In genomic region chr6:34396518-34396917, GRCh38 we compare ENCODE assay signal across 25 cellular contexts. TPM values are rescaled to one million over a fixed set of nuclear protein-coding genes. Genes with fewer than 3 reads are reported as not detected.
DNase-seq lines count a peak whose midpoint lies in the region; ATAC-seq, FAIRE-seq and TF ChIP-seq lines count a peak whose summit lies in the region.
"Had no signal": no experiment of that assay in that cellular context is flagged by ENCODE, and none has a peak within 500 bp of the region (broad histone marks: within the 10 kb centered on the region; RNA-seq: fewer than 3 reads in every experiment).

No MANE protein-coding gene starts in this region.

- BruUV-seq in HepG2 (replicated peaks; lab: Mats Ljungman, UMichigan): no TSS peak
- BruUV-seq in K562 (replicated peaks; lab: Mats Ljungman, UMichigan): no TSS peak

- peak overlapping the region; percentile 62 for H3K27ac Mint-ChIP-seq in progenitor cell of endocrine pancreas
- H3K27ac Mint-ChIP-seq: CD14-positive monocyte; CD4-positive, alpha-beta T cell; CD8-positive, alpha-beta memory T cell had no signal

- TF ChIP-seq RAD21 in HepG2 (CRISPR knock-in tag; IDR thresholded peaks at IDR 0.05) (no peak), K562 (CRISPR knock-in tag; conservative IDR thresholded peaks at IDR 0.05 in 1 of 2, IDR thresholded peaks at IDR 0.05 in 1 of 2) (no peak)

- H2AFZ ChIP-seq in HepG2 (ENCODE audit: low read length) (no peak overlapping the region), K562 (ENCODE audit: low read depth, low read length) (no peak overlapping the region)

- H3K4me1 Mint-ChIP-seq in progenitor cell of endocrine pancreas (ENCODE audit: low read depth): peaks cover 5% of the 10 kb centered on the region

- WGBS in HepG2 (ENCODE audit: low lambda C conversion rate): 97% methylated on average over 6 of the region's 6 CpGs
- 93% methylated on average over 5 of the region's 6 CpGs for WGBS in right lobe of liver (ENCODE audit: insufficient coverage, low coverage, low lambda C conversion rate, missing lambda C conversion rate)
- WGBS in K562 (ENCODE audit: insufficient coverage, low coverage, missing lambda C conversion rate): no CpG with 5 or more reads among the region's 6 CpGs

- no peaks in the 10 kb centered on the region for H3K9me1 ChIP-seq in K562 (ENCODE audit: control insufficient read depth, insufficient read depth, low read length)

- in situ Hi-C loops in HepG2 (cut with HindIII; ENCODE audit: extremely low pct_ligation_motif_present, low pct_unique_long_range_greater_than_20kb): no loop called here
- in situ Hi-C loops in K562 (cut with MboI): no loop called here

- FAIRE-seq in HepG2 (lab: Jason Lieb, UNC) (no peak), K562 (lab: Jason Lieb, UNC) (no peak)
- FAIRE-seq: A549, D721Med, GM12878, GM19239, H54 had no signal

- H3K4me1 ChIP-seq in HepG2 (ENCODE audit: insufficient read depth, low read length) (peaks cover 14% of the 10 kb centered on the region), right lobe of liver (peaks cover 0 to 8% (median 0%) of the 10 kb centered on the region in 4 donors), K562 (replicated peaks in 1 of 2; ENCODE audit: control insufficient read depth in 2 of 2, insufficient read depth in 2 of 2, low read length in 2 of 2) (peaks cover 9 to 19% of the 10 kb centered on the region in 2 experiments; a peak in 4 of 5 replicates)

- POLR2A ChIA-PET in HepG2 (lab: Yijun Ruan, JAX): no interaction called here
- POLR2A ChIA-PET in K562 (lab: Yijun Ruan, JAX): interaction anchor here (1.4 to 3.2 kb wide), 2 partner anchors 18 to 160 kb away, joined by 3 to 15 read pairs; partner anchors contain the start of gene HMGA1

- no peak for DNase-seq in HepG2 (ENCODE audit: low spot score)
- no peak for DNase-seq in right lobe of liver
- no peak for DNase-seq in K562 (ENCODE audit: extremely low read depth in 1 of 4, low spot score in 3 of 4)
- no peak for DNase-seq in progenitor cell of endocrine pancreas (ENCODE audit: low spot score, unreplicated experiment)
- DNase-seq: 8988T; ACHN; AML-193; BE2C; CD4-positive, alpha-beta T cell; CD8-positive, alpha-beta memory T cell; DMS 273 treated with DMSO at 0.1 percent for 48 hours; DMS79; EL; GDM1; GOT3; HCEC 1CT had no signal

- H3K79me2 ChIP-seq in HepG2 (ENCODE audit: insufficient read depth, low read length) (peaks cover 8% of the 10 kb centered on the region), K562 (ENCODE audit: control insufficient read depth, insufficient read depth, low read length) (peaks cover 16% of the 10 kb centered on the region)

- H3K27me3 ChIP-seq in HepG2 (ENCODE audit: control insufficient read depth in 1 of 2, insufficient read depth in 2 of 2, low read length in 2 of 2): no peaks in the 10 kb centered on the region; a peak in 1 of 5 replicates
- H3K27me3 ChIP-seq in right lobe of liver: no peaks in the 10 kb centered on the region
- no peaks in the 10 kb centered on the region for H3K27me3 ChIP-seq in K562 (ENCODE audit: control insufficient read depth in 2 of 2, insufficient read depth in 2 of 2, low read length in 2 of 2)
- H3K27me3 ChIP-seq: BE2C; BLaER1 treated with 17β-estradiol and CSF1 and Interleukin-3, amounts not matched to agents 10 nM and 100 nM had no signal

- H3K4me3 ChIP-seq in HepG2 (replicated peaks in 1 of 3; ENCODE audit: insufficient read depth in 1 of 3, low read depth in 2 of 3, low read length in 3 of 3) (no peak overlapping the region), right lobe of liver (no peak overlapping the region), K562 (no peak overlapping the region)
- H3K4me3 ChIP-seq: A549; BLaER1 treated with 17β-estradiol and CSF1 and Interleukin-3, amounts not matched to agents 10 nM and 100 nM; GM12878 had no signal

- CTCF ChIA-PET in HepG2 (lab: Yijun Ruan, JAX; ENCODE audit: low intra/inter-chr PET ratio, low total read pairs) (no interaction called here), K562 (lab: Yijun Ruan, JAX; ENCODE audit: low intra/inter-chr PET ratio) (no interaction called here)

- H3K4me2 ChIP-seq in HepG2 (ENCODE audit: low read depth, low read length) (no peak overlapping the region), K562 (ENCODE audit: insufficient read depth, low read length) (no peak overlapping the region)
- H3K4me2 ChIP-seq: A549; BLaER1 treated with 17β-estradiol and CSF1 and Interleukin-3, amounts not matched to agents 10 nM and 100 nM had no signal

- TF ChIP-seq CTCF in HepG2 (CRISPR knock-in tag; IDR thresholded peaks at IDR 0.05): no peak
- no peak for TF ChIP-seq CTCF in right lobe of liver (IDR thresholded peaks at IDR 0.05)
- TF ChIP-seq CTCF in K562 (IDR thresholded peaks at IDR 0.05 in 2 of 3, conservative IDR thresholded peaks at IDR 0.05 in 1 of 3; ENCODE audit: insufficient read depth in 2 of 3, low read depth in 1 of 3, low read length in 3 of 3): no peak
- no peak for TF ChIP-seq CTCF in progenitor cell of endocrine pancreas (IDR thresholded peaks at IDR 0.05; ENCODE audit: unreplicated experiment)

- H4K20me1 ChIP-seq in HepG2 (ENCODE audit: insufficient read depth, low read length): no peaks in the 10 kb centered on the region
- no peaks in the 10 kb centered on the region for H4K20me1 ChIP-seq in K562 (replicated peaks; ENCODE audit: control insufficient read depth, insufficient read depth, low read length)
- H4K20me1 ChIP-seq: BLaER1 treated with 17β-estradiol and CSF1 and Interleukin-3, amounts not matched to agents 10 nM and 100 nM had no signal

- H3K9ac ChIP-seq in HepG2 (ENCODE audit: insufficient read depth, low read depth, low read length) (no peak overlapping the region), K562 (ENCODE audit: insufficient read depth in 1 of 2, low read depth in 2 of 2, low read length in 2 of 2) (no peak overlapping the region)
- H3K9ac ChIP-seq: BLaER1 treated with 17β-estradiol and CSF1 and Interleukin-3, amounts not matched to agents 10 nM and 100 nM had no signal

- no peaks in the 10 kb centered on the region for H3K36me3 ChIP-seq in HepG2 (replicated peaks in 1 of 2; ENCODE audit: control insufficient read depth in 1 of 2, insufficient read depth in 2 of 2, low read length in 2 of 2)
- H3K36me3 ChIP-seq in right lobe of liver: no peaks in the 10 kb centered on the region
- no peaks in the 10 kb centered on the region for H3K36me3 ChIP-seq in K562 (ENCODE audit: control insufficient read depth, insufficient read depth, low read length)

- no peak for ATAC-seq in HepG2
- no peak for ATAC-seq in right lobe of liver
- ATAC-seq in K562: no peak
- ATAC-seq in GM19452 (IDR thresholded peaks at IDR 0.05; ENCODE audit: unreplicated experiment): no peak
- no peak for ATAC-seq in HG03520 (IDR thresholded peaks at IDR 0.05; ENCODE audit: unreplicated experiment)
- ATAC-seq: A549, GM12878 had no signal

- H3K27ac ChIP-seq in HepG2 (ENCODE audit: extremely low read length, insufficient read depth, low read length): no peak overlapping the region
- no peak overlapping the region for H3K27ac ChIP-seq in right lobe of liver
- H3K27ac ChIP-seq in K562 (ENCODE audit: extremely low read depth, low read depth, low read length): no peak overlapping the region
- H3K27ac ChIP-seq: A549; BLaER1 treated with 17β-estradiol and CSF1 and Interleukin-3, amounts not matched to agents 10 nM and 100 nM had no signal

- peaks cover 5% of the 10 kb centered on the region for H3K9me3 ChIP-seq in HepG2 (ENCODE audit: low read length)
- H3K9me3 ChIP-seq in right lobe of liver: no peaks in the 10 kb centered on the region
- no peaks in the 10 kb centered on the region; the same call in 1 of the 2 replicates for H3K9me3 ChIP-seq in K562 (replicated peaks; ENCODE audit: control insufficient read depth, insufficient read depth, low read depth, low read length)
- H3K9me3 ChIP-seq: BE2C had no signal

- TF ChIP-seq EP300 in HepG2 (IDR thresholded peaks at IDR 0.05; ENCODE audit: low read depth in 2 of 2, low read length in 2 of 2) (no peak), HepG2 (CRISPR knock-in tag; IDR thresholded peaks at IDR 0.05; ENCODE audit: borderline replicate concordance) (no peak), K562 (IDR thresholded peaks at IDR 0.05; ENCODE audit: low read length) (no peak)

- intact Hi-C loops in HepG2 (cut with micrococcal nuclease; ENCODE audit: unreplicated experiment): no loop called here
- intact Hi-C loops in right lobe of liver (cut with DNase I): no loop called here
- intact Hi-C loops in K562 (cut with micrococcal nuclease): loop anchor here (10.0 kb wide), 1 partner anchor 122 kb away; no protein-coding TSS in a partner anchor

- no peak overlapping the region for H3K4me3 Mint-ChIP-seq in progenitor cell of endocrine pancreas (ENCODE audit: low read depth)
- H3K4me3 Mint-ChIP-seq: CD14-positive monocyte; CD4-positive, alpha-beta T cell; CD8-positive, alpha-beta memory T cell had no signal

- peaks cover 3% of the 10 kb centered on the region for H3K9me3 Mint-ChIP-seq in progenitor cell of endocrine pancreas (ENCODE audit: low read depth)
- H3K9me3 Mint-ChIP-seq: CD4-positive, alpha-beta T cell had no signal

- H3K36me3 Mint-ChIP-seq in progenitor cell of endocrine pancreas (ENCODE audit: insufficient read depth): peaks cover 4% of the 10 kb centered on the region
- H3K36me3 Mint-ChIP-seq: CD14-positive monocyte had no signal

- no peaks in the 10 kb centered on the region for H3K27me3 Mint-ChIP-seq in progenitor cell of endocrine pancreas
- H3K27me3 Mint-ChIP-seq: CD4-positive, alpha-beta T cell; CD8-positive, alpha-beta memory T cell had no signal

- TF ChIP-seq POLR2A in HepG2 (IDR thresholded peaks at IDR 0.05; ENCODE audit: insufficient read depth in 1 of 2, low read depth in 2 of 2, low read length in 2 of 2) (no peak), right lobe of liver (IDR thresholded peaks at IDR 0.05) (no peak), K562 (conservative IDR thresholded peaks at IDR 0.05) (no peak)

RNA-seq across cellular contexts. Expression of gene NUDT3, which starts 4.0 kb away (rescaled TPM):
- total RNA-seq in HepG2 (2016; rRNA removed; fragmentation: Illumina TruSeq; extraction: Trizol): 20.2 and 30.1 TPM in 2 replicates
- 4.1 and 4.8 TPM in 2 replicates for total RNA-seq in HepG2 (2016; cell fraction: cytosol; rRNA removed; fragmentation: Illumina TruSeq; extraction: Trizol; ENCODE audit: low read depth)
- 19.5 and 29.7 TPM in 2 replicates for total RNA-seq in HepG2 (2016; cell fraction: insoluble cytoplasmic fraction; rRNA removed; fragmentation: Illumina TruSeq; extraction: Trizol)
- total RNA-seq in HepG2 (2016; cell fraction: membrane; rRNA removed; fragmentation: Illumina TruSeq; extraction: Trizol): 14.6 and 14.8 TPM in 2 replicates
- total RNA-seq in HepG2 (2016; cell fraction: nucleus; rRNA removed; fragmentation: Illumina TruSeq; extraction: Trizol): 15.7 and 19.0 TPM in 2 replicates
- 17.6 and 20.6 TPM in 2 replicates for polyA plus RNA-seq in HepG2 (2011; rRNA removed)
- 10.7 and 14.8 TPM in 2 replicates for polyA plus RNA-seq in HepG2 (2011; cell fraction: cytosol; rRNA removed)
- 9.2 and 11.9 TPM in 2 replicates for polyA plus RNA-seq in HepG2 (2011; cell fraction: nucleus; rRNA removed)
- 5.6 TPM in 2 replicates for polyA plus RNA-seq in HepG2 (2012)
- polyA plus RNA-seq in HepG2 (2016; cell fraction: cytosol; fragmentation: Illumina TruSeq; extraction: Trizol; ENCODE audit: low read depth): 3.0 and 3.5 TPM in 2 replicates
- polyA plus RNA-seq in HepG2 (2016; cell fraction: insoluble cytoplasmic fraction; fragmentation: Illumina TruSeq; extraction: Trizol; ENCODE audit: low read depth): 22.4 and 22.7 TPM in 2 replicates
- 7.4 and 7.7 TPM in 2 replicates for polyA plus RNA-seq in HepG2 (2016; cell fraction: membrane; fragmentation: Illumina TruSeq; extraction: Trizol; ENCODE audit: low read depth)
- polyA plus RNA-seq in HepG2 (2016; cell fraction: nucleus; fragmentation: Illumina TruSeq; extraction: Trizol; ENCODE audit: insufficient read depth, low read depth): 23.3 TPM in 2 replicates
- polyA minus RNA-seq in HepG2 (2011; rRNA and poly(A)+ RNA removed; ENCODE audit: low replicate concordance): 23.6 and 25.7 TPM in 2 replicates
- polyA minus RNA-seq in HepG2 (2011; cell fraction: cytosol; rRNA and poly(A)+ RNA removed): 18.9 and 21.6 TPM in 2 replicates
- 14.0 and 19.0 TPM in 2 replicates for polyA minus RNA-seq in HepG2 (2011; cell fraction: nucleus; rRNA and poly(A)+ RNA removed)
- 10 to 100 TPM; 14.5 to 22.7 (median 16.7) TPM for total RNA-seq in right lobe of liver
- 19.3 and 42.2 TPM in 2 replicates for total RNA-seq in K562 (2011; cell fraction: chromatin; rRNA removed; ENCODE audit: low replicate concordance)
- total RNA-seq in K562 (2011; cell fraction: nucleolus; rRNA removed): 17.3 and 21.3 TPM in 2 replicates
- total RNA-seq in K562 (2011; cell fraction: nucleoplasm; rRNA removed): 38.4 and 67.7 TPM in 2 replicates
- 47.3 and 51.0 TPM in 2 replicates for total RNA-seq in K562 (2014; rRNA removed)
- total RNA-seq in K562 (2014; rRNA removed; fragmentation: Illumina TruSeq; extraction: Trizol): 61.8 and 70.8 TPM in 2 replicates
- 57.2 and 59.8 TPM in 2 replicates for total RNA-seq in K562 (2015; rRNA removed; fragmentation: Illumina TruSeq; extraction: Trizol)
- total RNA-seq in K562 (2021): 49.8 and 56.4 TPM in 2 replicates
- polyA plus RNA-seq in K562 (2011; rRNA removed): 68.5 and 81.2 TPM in 2 replicates
- 29.2 and 49.7 TPM in 2 replicates for polyA plus RNA-seq in K562 (2011; cell fraction: cytosol; rRNA removed)
- 20.7 and 29.1 TPM in 2 replicates for polyA plus RNA-seq in K562 (2011; cell fraction: nucleus; rRNA removed)
- 15.2 and 19.2 TPM in 2 replicates for polyA plus RNA-seq in K562 (2012)
- 54.8 and 56.0 TPM in 2 replicates for polyA plus RNA-seq in K562 (2014; fragmentation: Illumina TruSeq; extraction: Trizol)
- polyA plus RNA-seq in K562 (2014; fragmentation: Nextera tagmentation; extraction: Ambion mirVana): 10 to 100 TPM in 1 of 2 experiments, 1 to 10 TPM in 1; 5.4 to 57.7 TPM
- 54.4 and 56.8 TPM in 2 replicates for polyA plus RNA-seq in K562 (2014; rRNA removed)
- polyA minus RNA-seq in K562 (2011; rRNA and poly(A)+ RNA removed): 105 and 133 TPM in 2 replicates
- 46.1 and 59.9 TPM in 2 replicates for polyA minus RNA-seq in K562 (2011; cell fraction: cytosol; rRNA and poly(A)+ RNA removed)
- polyA minus RNA-seq in K562 (2011; cell fraction: nucleus; rRNA and poly(A)+ RNA removed): 9.4 and 18.1 TPM in 2 replicates
- 20.6 and 23.4 TPM in 2 replicates for total RNA-seq in progenitor cell of endocrine pancreas

RNA-seq across cellular contexts. Expression of gene RPS10, which starts 29.4 kb away (rescaled TPM):
- total RNA-seq in HepG2 (2016; rRNA removed; fragmentation: Illumina TruSeq; extraction: Trizol): 2,909 and 3,503 TPM in 2 replicates
- total RNA-seq in HepG2 (2016; cell fraction: cytosol; rRNA removed; fragmentation: Illumina TruSeq; extraction: Trizol; ENCODE audit: low read depth): 5,102 and 5,632 TPM in 2 replicates
- 3,081 and 3,638 TPM in 2 replicates for total RNA-seq in HepG2 (2016; cell fraction: insoluble cytoplasmic fraction; rRNA removed; fragmentation: Illumina TruSeq; extraction: Trizol)
- 7,429 and 7,480 TPM in 2 replicates for total RNA-seq in HepG2 (2016; cell fraction: membrane; rRNA removed; fragmentation: Illumina TruSeq; extraction: Trizol)
- total RNA-seq in HepG2 (2016; cell fraction: nucleus; rRNA removed; fragmentation: Illumina TruSeq; extraction: Trizol): 967 and 1,028 TPM in 2 replicates
- polyA plus RNA-seq in HepG2 (2011; rRNA removed): 4,295 and 4,648 TPM in 2 replicates
- 9,439 and 9,926 TPM in 2 replicates for polyA plus RNA-seq in HepG2 (2011; cell fraction: cytosol; rRNA removed)
- polyA plus RNA-seq in HepG2 (2011; cell fraction: nucleus; rRNA removed): 1,658 and 1,840 TPM in 2 replicates
- 3,418 and 4,251 TPM in 2 replicates for polyA plus RNA-seq in HepG2 (2012)
- polyA plus RNA-seq in HepG2 (2016; cell fraction: cytosol; fragmentation: Illumina TruSeq; extraction: Trizol; ENCODE audit: low read depth): 5,367 and 5,814 TPM in 2 replicates
- polyA plus RNA-seq in HepG2 (2016; cell fraction: insoluble cytoplasmic fraction; fragmentation: Illumina TruSeq; extraction: Trizol; ENCODE audit: low read depth): 2,908 and 3,264 TPM in 2 replicates
- polyA plus RNA-seq in HepG2 (2016; cell fraction: membrane; fragmentation: Illumina TruSeq; extraction: Trizol; ENCODE audit: low read depth): 6,085 and 6,204 TPM in 2 replicates
- polyA plus RNA-seq in HepG2 (2016; cell fraction: nucleus; fragmentation: Illumina TruSeq; extraction: Trizol; ENCODE audit: insufficient read depth, low read depth): 1,494 and 1,555 TPM in 2 replicates
- 2,566 and 3,572 TPM in 2 replicates for polyA minus RNA-seq in HepG2 (2011; rRNA and poly(A)+ RNA removed; ENCODE audit: low replicate concordance)
- polyA minus RNA-seq in HepG2 (2011; cell fraction: cytosol; rRNA and poly(A)+ RNA removed): 602 and 661 TPM in 2 replicates
- 173 and 248 TPM in 2 replicates for polyA minus RNA-seq in HepG2 (2011; cell fraction: nucleus; rRNA and poly(A)+ RNA removed)
- total RNA-seq in right lobe of liver: 100 to 1,000 TPM; 355 to 727 (median 398) TPM
- 244 and 499 TPM in 2 replicates for total RNA-seq in K562 (2011; cell fraction: chromatin; rRNA removed; ENCODE audit: low replicate concordance)
- total RNA-seq in K562 (2011; cell fraction: nucleolus; rRNA removed): 961 and 1,244 TPM in 2 replicates
- 1,028 and 1,732 TPM in 2 replicates for total RNA-seq in K562 (2011; cell fraction: nucleoplasm; rRNA removed)
- total RNA-seq in K562 (2014; rRNA removed): 3,907 and 4,273 TPM in 2 replicates
- total RNA-seq in K562 (2014; rRNA removed; fragmentation: Illumina TruSeq; extraction: Trizol): 2,809 and 3,197 TPM in 2 replicates
- total RNA-seq in K562 (2015; rRNA removed; fragmentation: Illumina TruSeq; extraction: Trizol): 3,578 and 3,876 TPM in 2 replicates
- total RNA-seq in K562 (2021): 3,062 and 3,200 TPM in 2 replicates
- polyA plus RNA-seq in K562 (2011; rRNA removed): 5,201 and 6,397 TPM in 2 replicates
- polyA plus RNA-seq in K562 (2011; cell fraction: cytosol; rRNA removed): 12,487 and 14,962 TPM in 2 replicates
- polyA plus RNA-seq in K562 (2011; cell fraction: nucleus; rRNA removed): 1,847 and 2,630 TPM in 2 replicates
- 4,197 and 5,822 TPM in 2 replicates for polyA plus RNA-seq in K562 (2012)
- 4,753 and 5,213 TPM in 2 replicates for polyA plus RNA-seq in K562 (2014; fragmentation: Illumina TruSeq; extraction: Trizol)
- 1,000 to 10,000 TPM; 2,680 to 3,048 TPM for polyA plus RNA-seq in K562 (2014; fragmentation: Nextera tagmentation; extraction: Ambion mirVana)
- 4,615 and 5,251 TPM in 2 replicates for polyA plus RNA-seq in K562 (2014; rRNA removed)
- 2,379 and 2,522 TPM in 2 replicates for polyA minus RNA-seq in K562 (2011; rRNA and poly(A)+ RNA removed)
- polyA minus RNA-seq in K562 (2011; cell fraction: cytosol; rRNA and poly(A)+ RNA removed): 976 and 1,028 TPM in 2 replicates
- polyA minus RNA-seq in K562 (2011; cell fraction: nucleus; rRNA and poly(A)+ RNA removed): 203 and 375 TPM in 2 replicates
- 1,118 and 1,174 TPM in 2 replicates for total RNA-seq in progenitor cell of endocrine pancreas

Comparison
In these comparisons a context has a peak if more than half of its experiments do, and no peak if none do; other contexts are left out.
1. Of the 241 proteins assayed by ChIP-seq in both HepG2 and K562: peak only in HepG2: none; only in K562: CBX1 and CBX5; in both: none; in neither: 237; mixed calls (peak in some experiments, not most) for 2.